ENCODE assay signal across 12 cellular contexts in the genomic region with DNA sequence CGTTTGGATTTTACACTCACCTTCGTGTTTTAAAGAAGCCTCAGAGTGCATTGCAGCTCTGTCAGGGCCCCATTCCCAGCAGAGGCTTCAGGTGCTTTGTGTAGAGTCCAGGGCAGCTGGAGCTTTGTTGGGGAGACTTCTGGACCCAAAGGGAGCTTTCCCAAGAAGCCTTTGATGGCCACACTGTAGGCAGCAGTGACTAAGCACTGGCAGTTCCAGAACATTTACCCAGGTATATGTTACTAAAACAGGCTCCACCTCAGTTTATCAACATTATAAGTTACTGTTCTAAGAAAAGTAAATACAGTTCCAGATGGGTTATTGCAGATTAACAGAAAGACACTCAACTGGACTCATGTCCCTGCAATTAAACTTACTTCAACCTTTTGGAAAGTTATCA.
DNase-seq lines count a peak whose midpoint lies in the region; ATAC-seq and TF ChIP-seq lines count a peak whose summit lies in the region.
"Had no signal": no experiment of that assay in that cellular context is flagged by ENCODE, and none has a peak within 500 bp of the region (broad histone marks: within the 10 kb centered on the region; RNA-seq: fewer than 3 reads in every experiment).

No MANE protein-coding gene starts in this region.

- no peaks in the 10 kb centered on the region for H3K9me2 ChIP-seq in hepatocyte (replicated peaks; ENCODE audit: insufficient read depth)

- H3K9ac ChIP-seq in DND-41 (ENCODE audit: low read depth, low read length) (no peak overlapping the region), mucosa of rectum (ENCODE audit: low read depth in 1 of 2, low read length in 2 of 2) (peak overlapping the region; percentile 13 to 43)

- 37% methylated on average over 2 of the region's 2 CpGs for WGBS in hepatocyte (ENCODE audit: low lambda C conversion rate, missing lambda C conversion rate)
- WGBS in stomach, 5 donors, result 0 to 59% (median 27%) methylated on average over 2 of the region's 2 CpGs

- H3K4me1 Mint-ChIP-seq in activated CD8-positive, alpha-beta memory T cell treated with anti-CD3 and anti-CD28 coated beads, Interleukin-2, amount 10 ng/mL, durations not matched to agents 7 days and 5 days, result peaks cover 5% of the 10 kb centered on the region

- H3K79me2 ChIP-seq in DND-41 (ENCODE audit: insufficient read depth, low read length) (no peaks in the 10 kb centered on the region), hepatocyte (no peaks in the 10 kb centered on the region)

- H3K27ac Mint-ChIP-seq in activated CD8-positive, alpha-beta memory T cell treated with anti-CD3 and anti-CD28 coated beads, Interleukin-2, amount 10 ng/mL, durations not matched to agents 7 days and 5 days, result no peak overlapping the region
- H3K27ac Mint-ChIP-seq: B cell had no signal

- H3K36me3 Mint-ChIP-seq in activated CD8-positive, alpha-beta memory T cell treated with anti-CD3 and anti-CD28 coated beads, Interleukin-2, amount 10 ng/mL, durations not matched to agents 7 days and 5 days, result no peaks in the 10 kb centered on the region

- no peak overlapping the region for H3K4me2 ChIP-seq in DND-41 (ENCODE audit: insufficient read depth, low read length)
- no peak overlapping the region for H3K4me2 ChIP-seq in hepatocyte

- H3K36me3 ChIP-seq in DND-41 (ENCODE audit: insufficient read depth, low read length) (no peaks in the 10 kb centered on the region; the same call in 1 of the 2 replicates), hepatocyte (replicated peaks; ENCODE audit: insufficient read depth, low read depth) (no peaks in the 10 kb centered on the region), mucosa of rectum (ENCODE audit: control insufficient read depth in 2 of 2, insufficient read depth in 2 of 2, low read length in 2 of 2) (no peaks in the 10 kb centered on the region), stomach (peaks cover 0 to 14% (median 11%) of the 10 kb centered on the region in 4 donors)

- TF ChIP-seq POLR2A in stomach (IDR thresholded peaks at IDR 0.05), result no peak

- H4K20me1 ChIP-seq in DND-41 (ENCODE audit: insufficient read depth, low read length) (no peaks in the 10 kb centered on the region), hepatocyte (ENCODE audit: insufficient read depth, poor library complexity, severe bottlenecking) (no peaks in the 10 kb centered on the region)

- CTCF ChIA-PET in activated CD8-positive, alpha-beta memory T cell treated with anti-CD3 and anti-CD28 coated beads, Interleukin-2, amount 10 ng/mL, durations not matched to agents 7 days and 5 days (lab: Charles Lee), result interaction anchor here (1.3 to 2.1 kb wide), 4 partner anchors 162 to 209 kb away, joined by 4 to 8 read pairs (median 5); no protein-coding TSS in a partner anchor

- H3K9me3 Mint-ChIP-seq in activated CD8-positive, alpha-beta memory T cell treated with anti-CD3 and anti-CD28 coated beads, Interleukin-2, amount 10 ng/mL, durations not matched to agents 7 days and 5 days (ENCODE audit: low read depth), result no peaks in the 10 kb centered on the region
- H3K9me3 Mint-ChIP-seq: CD4-positive, alpha-beta memory T cell had no signal

- no peak overlapping the region for H3K4me3 ChIP-seq in DND-41 (ENCODE audit: low read depth in 1 of 2, low read length in 2 of 2)
- no peak overlapping the region for H3K4me3 ChIP-seq in hepatocyte
- peak overlapping the region in 1 of 2 donors; percentile 17 for H3K4me3 ChIP-seq in mucosa of rectum (ENCODE audit: low read length in 2 of 2)
- H3K4me3 ChIP-seq in stomach, result no peak overlapping the region

- no peak for TF ChIP-seq CTCF in DND-41 (IDR thresholded peaks at IDR 0.05; ENCODE audit: borderline replicate concordance, extremely low read depth, low read length, poor library complexity, severe bottlenecking)
- TF ChIP-seq CTCF in hepatocyte (IDR thresholded peaks at IDR 0.05; ENCODE audit: poor library complexity), result no peak
- TF ChIP-seq CTCF in stomach (IDR thresholded peaks at IDR 0.05), result no peak

- H3K27ac ChIP-seq in DND-41 (ENCODE audit: low read length) (peak overlapping the region; percentile 28; the same call in 1 of the 2 replicates), hepatocyte (peak overlapping the region; percentile 40), mucosa of rectum (ENCODE audit: low read depth in 2 of 2, low read length in 2 of 2) (peak overlapping the region; percentile 69 to 78), stomach (peak overlapping the region; percentile 3 to 67 (median 54))

- H2AFZ ChIP-seq in DND-41 (ENCODE audit: low read depth, low read length), result no peak overlapping the region
- no peak overlapping the region for H2AFZ ChIP-seq in hepatocyte

- ATAC-seq in DND-41 (ENCODE audit: insufficient read depth, low read depth) (no peak), GM18867 (IDR thresholded peaks at IDR 0.05; ENCODE audit: unreplicated experiment) (no peak)
- no peak for ATAC-seq in activated CD8-positive, alpha-beta memory T cell treated with anti-CD3 and anti-CD28 coated beads, Interleukin-2, amount 10 ng/mL, durations not matched to agents 7 days and 5 days

- no peak for TF ChIP-seq EP300 in stomach (IDR thresholded peaks at IDR 0.05)

- DNase-seq in DND-41, result no peak
- DNase-seq in hepatocyte (ENCODE audit: low spot score), result no peak
- DNase-seq in stomach, result no peak
- DNase-seq in activated CD8-positive, alpha-beta memory T cell treated with anti-CD3 and anti-CD28 coated beads, Interleukin-2, amount 10 ng/mL, durations not matched to agents 7 days and 5 days, result no peak
- DNase-seq in NCI-H2196 treated with DMSO at 0.1 percent for 48 hours (lab: John Stamatoyannopoulos, UW; ENCODE audit: unreplicated experiment), result no peak
- DNase-seq: C1 segment of cervical spinal cord; CD4-positive, alpha-beta memory T cell; COR-L47; GF-D8 had no signal

- H3K4me3 Mint-ChIP-seq in activated CD8-positive, alpha-beta memory T cell treated with anti-CD3 and anti-CD28 coated beads, Interleukin-2, amount 10 ng/mL, durations not matched to agents 7 days and 5 days, result no peak overlapping the region
- H3K4me3 Mint-ChIP-seq: B cell; CD4-positive, alpha-beta memory T cell had no signal

- H3K4me1 ChIP-seq in DND-41 (ENCODE audit: insufficient read depth, low read length) (peaks cover 12% of the 10 kb centered on the region), hepatocyte (ENCODE audit: insufficient read depth) (peaks cover 3% of the 10 kb centered on the region), mucosa of rectum (ENCODE audit: control insufficient read depth in 2 of 2, insufficient read depth in 2 of 2, low read length in 2 of 2) (peaks cover 15 to 19% of the 10 kb centered on the region in 2 donors), stomach (peaks cover 14 to 37% (median 28%) of the 10 kb centered on the region in 4 donors)

- intact Hi-C loops in stomach (cut with DNase I; ENCODE audit: low total_unique reads), result no loop called here

- H3K27me3 Mint-ChIP-seq in activated CD8-positive, alpha-beta memory T cell treated with anti-CD3 and anti-CD28 coated beads, Interleukin-2, amount 10 ng/mL, durations not matched to agents 7 days and 5 days, result no peaks in the 10 kb centered on the region
- H3K27me3 Mint-ChIP-seq: B cell; CD4-positive, alpha-beta memory T cell had no signal

- H3K9me3 ChIP-seq in DND-41 (ENCODE audit: insufficient read depth, low read length, severe bottlenecking) (no peaks in the 10 kb centered on the region), hepatocyte (ENCODE audit: low read depth) (no peaks in the 10 kb centered on the region), mucosa of rectum (ENCODE audit: control insufficient read depth in 2 of 2, low read length in 2 of 2) (no peaks in the 10 kb centered on the region), stomach (no peaks in the 10 kb centered on the region)

- no peaks in the 10 kb centered on the region for H3K27me3 ChIP-seq in DND-41 (ENCODE audit: insufficient read depth, low read length, poor library complexity)
- no peaks in the 10 kb centered on the region for H3K27me3 ChIP-seq in hepatocyte
- no peaks in the 10 kb centered on the region for H3K27me3 ChIP-seq in mucosa of rectum (ENCODE audit: control insufficient read depth in 2 of 2, insufficient read depth in 2 of 2, low read length in 2 of 2)
- H3K27me3 ChIP-seq in stomach, result no peaks in the 10 kb centered on the region
